Comparison of ENCODE assay signal across 8 cellular contexts in genomic region chr14:24160499-24160849, GRCh38. TPM values are rescaled to one million over a fixed set of nuclear protein-coding genes. Genes with fewer than 3 reads are reported as not detected.
DNase-seq lines count a peak whose midpoint lies in the region; ATAC-seq and TF ChIP-seq lines count a peak whose summit lies in the region.

No MANE protein-coding gene starts in this region.

- H3K27me3 Mint-ChIP-seq in Caco-2 (ENCODE audit: insufficient read depth, unreplicated experiment) (no peaks in the 10 kb centered on the region), neural progenitor cell (ENCODE audit: insufficient read depth, low read depth) (peaks cover 4% of the 10 kb centered on the region)

- DNase-seq in Caco-2 = no peak
- DNase-seq in psoas muscle = peak in 1 of 2 donors; percentile 37
- no peak for DNase-seq in G401 (ENCODE audit: low spot score)
- no peak for DNase-seq in SW480 (ENCODE audit: low spot score)
- no peak for DNase-seq in neural progenitor cell (ENCODE audit: low spot score)
- no peak for DNase-seq in GM23248

- H3K9ac ChIP-seq in OCI-LY1 (ENCODE audit: low read length) (no peak overlapping the region; the same call in 1 of the 2 replicates), neural progenitor cell (no peak overlapping the region), GM23248 (no peak overlapping the region; the same call in 1 of the 2 replicates)

- BruUV-seq in Caco-2 (replicated peaks; lab: Mats Ljungman, UMichigan) = no TSS peak

- H2AFZ ChIP-seq in OCI-LY1 (ENCODE audit: low read length) (no peak overlapping the region), neural progenitor cell (replicated peaks) (no peak overlapping the region), GM23248 (no peak overlapping the region)

- H3K4me1 ChIP-seq in Caco-2 (peaks cover 12% of the 10 kb centered on the region), OCI-LY1 (ENCODE audit: insufficient read depth, low read length, severe bottlenecking) (peaks cover 17% of the 10 kb centered on the region), psoas muscle (peaks cover 19% of the 10 kb centered on the region), neural progenitor cell (no peaks in the 10 kb centered on the region), GM23248 (ENCODE audit: insufficient read depth) (peaks cover 5% of the 10 kb centered on the region)

- no peaks in the 10 kb centered on the region for H4K20me1 ChIP-seq in OCI-LY1 (ENCODE audit: insufficient read depth, low read length)
- peaks cover 5% of the 10 kb centered on the region for H4K20me1 ChIP-seq in neural progenitor cell (ENCODE audit: low read depth)
- no peaks in the 10 kb centered on the region for H4K20me1 ChIP-seq in GM23248 (ENCODE audit: insufficient read depth)

- no peaks in the 10 kb centered on the region for H3K79me2 ChIP-seq in OCI-LY1 (ENCODE audit: insufficient read depth, low read length)
- H3K79me2 ChIP-seq in neural progenitor cell (ENCODE audit: low read depth) = no peaks in the 10 kb centered on the region
- H3K79me2 ChIP-seq in GM23248 (ENCODE audit: insufficient read depth) = peaks cover 30% of the 10 kb centered on the region

- peaks cover 2% of the 10 kb centered on the region for H3K36me3 ChIP-seq in Caco-2 (ENCODE audit: control insufficient read depth, insufficient read depth, low read length)
- peaks cover 67% of the 10 kb centered on the region for H3K36me3 ChIP-seq in OCI-LY1 (ENCODE audit: insufficient read depth, low read length)
- H3K36me3 ChIP-seq in psoas muscle (ENCODE audit: insufficient read depth in 1 of 2, low read depth in 1 of 2) = peaks cover 5 to 75% of the 10 kb centered on the region in 2 donors
- no peaks in the 10 kb centered on the region for H3K36me3 ChIP-seq in neural progenitor cell
- peaks cover 35% of the 10 kb centered on the region; the same call in 1 of the 2 replicates for H3K36me3 ChIP-seq in GM23248 (ENCODE audit: low read depth)

- peak overlapping the region; percentile 82 for H3K27ac Mint-ChIP-seq in Caco-2 (ENCODE audit: unreplicated experiment)
- H3K27ac Mint-ChIP-seq in neural progenitor cell = no peak overlapping the region

- intact Hi-C loops in Caco-2 (cut with micrococcal nuclease; ENCODE audit: unreplicated experiment) (no loop called here), psoas muscle (cut with DNase I) (loop anchor here in 1 of 2 donors (2.0 kb wide), 2 partner anchors 52 to 102 kb away; no protein-coding TSS in a partner anchor)

- H3K27me3 ChIP-seq in Caco-2 (replicated peaks; ENCODE audit: control insufficient read depth, insufficient read depth, low read length) (no peaks in the 10 kb centered on the region), OCI-LY1 (ENCODE audit: insufficient read depth, low read length) (no peaks in the 10 kb centered on the region), psoas muscle (ENCODE audit: insufficient read depth in 3 of 3, low read length in 2 of 3) (no peaks in the 10 kb centered on the region), neural progenitor cell (no peaks in the 10 kb centered on the region), GM23248 (replicated peaks; ENCODE audit: insufficient read depth) (no peaks in the 10 kb centered on the region)

- H3K9me2 ChIP-seq in OCI-LY1 (ENCODE audit: low read depth, low read length) (no peaks in the 10 kb centered on the region), GM23248 (ENCODE audit: insufficient read depth) (no peaks in the 10 kb centered on the region)

- H3F3A ChIP-seq in OCI-LY1 (ENCODE audit: insufficient read depth, low read length) = no peaks in the 10 kb centered on the region
- H3F3A ChIP-seq in neural progenitor cell (ENCODE audit: low read depth) = peaks cover 8% of the 10 kb centered on the region
- H3F3A ChIP-seq in GM23248 (ENCODE audit: insufficient read depth) = peaks cover 30% of the 10 kb centered on the region; the same call in 1 of the 2 replicates

- H3K36me3 Mint-ChIP-seq in Caco-2 (ENCODE audit: insufficient read depth, unreplicated experiment) = peaks cover 51% of the 10 kb centered on the region
- peaks cover 16% of the 10 kb centered on the region for H3K36me3 Mint-ChIP-seq in neural progenitor cell

- peaks cover 6% of the 10 kb centered on the region for H3K4me1 Mint-ChIP-seq in Caco-2 (ENCODE audit: low read depth, unreplicated experiment)
- H3K4me1 Mint-ChIP-seq in neural progenitor cell = peaks cover 12% of the 10 kb centered on the region

- H3K9me3 ChIP-seq in Caco-2 (no peaks in the 10 kb centered on the region), OCI-LY1 (ENCODE audit: low read length) (no peaks in the 10 kb centered on the region), psoas muscle (no peaks in the 10 kb centered on the region), neural progenitor cell (ENCODE audit: low read depth) (no peaks in the 10 kb centered on the region), GM23248 (ENCODE audit: low read depth) (no peaks in the 10 kb centered on the region)

- in situ Hi-C loops in G401 (cut with HindIII; ENCODE audit: low sequenced_read_pairs) = no loop called here
- in situ Hi-C loops in GM23248 (cut with MboI) = no loop called here

- no peak overlapping the region for H3K4me3 ChIP-seq in Caco-2 (ENCODE audit: low read depth, low read length)
- H3K4me3 ChIP-seq in OCI-LY1 (ENCODE audit: low read depth, low read length, poor library complexity, severe bottlenecking) = no peak overlapping the region
- no peak overlapping the region for H3K4me3 ChIP-seq in psoas muscle
- no peak overlapping the region for H3K4me3 ChIP-seq in neural progenitor cell
- no peak overlapping the region for H3K4me3 ChIP-seq in GM23248

- 83 to 87% (median 84%) methylated on average over 4 of the region's 4 CpGs for WGBS in psoas muscle, 3 donors
- WGBS in GM23248 (ENCODE audit: low coverage in 1 of 2, low lambda C conversion rate in 2 of 2, missing lambda C conversion rate in 2 of 2), 2 experiments = 97 to 100% methylated on average over 4 of the region's 4 CpGs

- POLR2A ChIA-PET in Caco-2 (lab: Charles Lee) = interaction anchor here (1.0 to 2.5 kb wide), 5 partner anchors 14 to 67 kb away, joined by 5 to 16 read pairs (median 8); partner anchors contain the start of genes DCAF11, EMC9, NRL and PCK2

- ATAC-seq in esophagus mucosa (peak; percentile 1), psoas muscle (peak in 2 of 4 donors; percentile 6 to 7)

- no peak overlapping the region for H3K4me2 ChIP-seq in OCI-LY1 (ENCODE audit: low read length)
- H3K4me2 ChIP-seq in neural progenitor cell = no peak overlapping the region
- H3K4me2 ChIP-seq in GM23248 (ENCODE audit: unreplicated experiment) = no peak overlapping the region

- no peak overlapping the region for H3K4me3 Mint-ChIP-seq in Caco-2 (ENCODE audit: unreplicated experiment)
- no peak overlapping the region for H3K4me3 Mint-ChIP-seq in neural progenitor cell

- peak overlapping the region; percentile 29 for H3K27ac ChIP-seq in OCI-LY1 (ENCODE audit: low read depth, low read length, poor library complexity, severe bottlenecking)
- peak overlapping the region; percentile 86 for H3K27ac ChIP-seq in psoas muscle
- no peak overlapping the region for H3K27ac ChIP-seq in neural progenitor cell
- H3K27ac ChIP-seq in GM23248 = no peak overlapping the region

- CTCF ChIA-PET in Caco-2 (lab: Charles Lee) = interaction anchor here (1.0 to 2.3 kb wide), 10 partner anchors 13 to 572 kb away, joined by 3 to 47 read pairs (median 9); partner anchors contain the start of genes CIDEB, DCAF11, EMC9 and NRL

- TF ChIP-seq CTCF in Caco-2 (IDR thresholded peaks at IDR 0.05; ENCODE audit: insufficient read depth in 1 of 2, low read depth in 1 of 2, low read length in 1 of 2, severe bottlenecking in 1 of 2, unreplicated experiment in 1 of 2) = no peak
- no peak for TF ChIP-seq CTCF in OCI-LY1 (IDR thresholded peaks at IDR 0.05; ENCODE audit: low read length)
- TF ChIP-seq CTCF in psoas muscle (IDR thresholded peaks at IDR 0.05) = no peak
- TF ChIP-seq CTCF in neural progenitor cell (IDR thresholded peaks at IDR 0.05) = no peak

- H3K9me3 Mint-ChIP-seq in Caco-2 (ENCODE audit: unreplicated experiment) (no peaks in the 10 kb centered on the region), neural progenitor cell (no peaks in the 10 kb centered on the region)

RNA-seq across cellular contexts. Expression of gene IRF9, which starts 0.6 kb away (rescaled TPM):
- total RNA-seq in Caco-2 (2022) (54.1 and 55.4 TPM in 2 replicates), esophagus mucosa (44.2 TPM), psoas muscle (10 to 100 TPM; 10.4 to 21.6 (median 15.1) TPM), neural progenitor cell (ENCODE audit: low replicate concordance) (6.9 and 9.7 TPM in 2 replicates)
- polyA plus RNA-seq in psoas muscle (10 to 100 TPM in 2 of 3 donors, 1 to 10 TPM in 1; 7.9 to 14.2 (median 11.8) TPM), GM23248 (2016; fragmentation: Nextera tagmentation; extraction: Ambion mirVana) (80.0 and 87.1 TPM in 2 replicates)
- 8.3 and 14.1 TPM in 2 replicates for total RNA-seq in G401 (2014; rRNA removed; shearing (Covaris generic))
- 56.7 and 58.7 TPM in 2 replicates for total RNA-seq in GM23248 (2014; rRNA removed; shearing (Covaris generic))

RNA-seq across cellular contexts. Expression of gene REC8, which starts 11.4 kb away (rescaled TPM):
- 8.4 and 10.6 TPM in 2 replicates for total RNA-seq in Caco-2 (2022)
- 5.4 TPM for total RNA-seq in esophagus mucosa
- 1 to 10 TPM; 1.0 to 1.6 (median 1.3) TPM for total RNA-seq in psoas muscle
- 1 to 10 TPM in 1 of 3 donors, under 1 TPM in 2; 0.13 to 1.2 (median 0.86) TPM for polyA plus RNA-seq in psoas muscle
- total RNA-seq in G401 (2014; rRNA removed; shearing (Covaris generic)) = 0.31 TPM in 1 of 2 replicates, not detected in the other
- 34.6 and 59.8 TPM in 2 replicates for total RNA-seq in neural progenitor cell (ENCODE audit: low replicate concordance)
- 1.4 and 3.5 TPM in 2 replicates for total RNA-seq in GM23248 (2014; rRNA removed; shearing (Covaris generic))
- 1.2 and 2.4 TPM in 2 replicates for polyA plus RNA-seq in GM23248 (2016; fragmentation: Nextera tagmentation; extraction: Ambion mirVana)

RNA-seq across cellular contexts. Expression of gene RNF31, which starts 13.2 kb away (rescaled TPM):
- total RNA-seq in Caco-2 (2022) = 72.2 and 77.6 TPM in 2 replicates
- 39.7 TPM for total RNA-seq in esophagus mucosa
- 10 to 100 TPM; 46.4 to 81.5 (median 64.7) TPM for total RNA-seq in psoas muscle
- 10 to 100 TPM; 43.3 to 57.3 (median 55.7) TPM for polyA plus RNA-seq in psoas muscle
- total RNA-seq in G401 (2014; rRNA removed; shearing (Covaris generic)) = 51.9 and 89.7 TPM in 2 replicates
- 28.8 and 38.3 TPM in 2 replicates for total RNA-seq in neural progenitor cell (ENCODE audit: low replicate concordance)
- total RNA-seq in GM23248 (2014; rRNA removed; shearing (Covaris generic)) = 40.3 and 50.0 TPM in 2 replicates
- polyA plus RNA-seq in GM23248 (2016; fragmentation: Nextera tagmentation; extraction: Ambion mirVana) = 29.4 and 36.7 TPM in 2 replicates

RNA-seq across cellular contexts. Expression of gene PSME2, which starts 14.1 kb away (rescaled TPM):
- 142 and 145 TPM in 2 replicates for total RNA-seq in Caco-2 (2022)
- 116 TPM for total RNA-seq in esophagus mucosa
- 100 to 1,000 TPM in 1 of 4 donors, 10 to 100 TPM in 3; 30.1 to 179 (median 76.0) TPM for total RNA-seq in psoas muscle
- polyA plus RNA-seq in psoas muscle = 10 to 100 TPM; 64.7 to 80.0 (median 76.4) TPM
- total RNA-seq in G401 (2014; rRNA removed; shearing (Covaris generic)) = 162 and 168 TPM in 2 replicates
- 43.5 and 53.5 TPM in 2 replicates for total RNA-seq in neural progenitor cell (ENCODE audit: low replicate concordance)
- 38.3 and 41.4 TPM in 2 replicates for total RNA-seq in GM23248 (2014; rRNA removed; shearing (Covaris generic))
- 158 and 164 TPM in 2 replicates for polyA plus RNA-seq in GM23248 (2016; fragmentation: Nextera tagmentation; extraction: Ambion mirVana)

RNA-seq across cellular contexts. Expression of gene EMC9, which starts 19.1 kb away (rescaled TPM):
- total RNA-seq in Caco-2 (2022) = 31.1 and 32.4 TPM in 2 replicates
- total RNA-seq in esophagus mucosa = 19.1 TPM
- 10 to 100 TPM; 18.0 to 67.5 (median 36.1) TPM for total RNA-seq in psoas muscle
- 10 to 100 TPM; 17.2 to 35.5 (median 30.9) TPM for polyA plus RNA-seq in psoas muscle
- 33.6 and 45.0 TPM in 2 replicates for total RNA-seq in G401 (2014; rRNA removed; shearing (Covaris generic))
- 14.0 and 23.8 TPM in 2 replicates for total RNA-seq in neural progenitor cell (ENCODE audit: low replicate concordance)
- 17.1 and 22.9 TPM in 2 replicates for total RNA-seq in GM23248 (2014; rRNA removed; shearing (Covaris generic))
- polyA plus RNA-seq in GM23248 (2016; fragmentation: Nextera tagmentation; extraction: Ambion mirVana) = 27.4 and 28.7 TPM in 2 replicates

Comparison
In these comparisons a context has a peak if more than half of its experiments do, and no peak if none do; other contexts are left out.
1. H3K27ac ChIP-seq: peak in OCI-LY1 (single experiment) and psoas muscle (single experiment); none in neural progenitor cell (single experiment) and GM23248 (single experiment).